6 cellular contexts compared by ENCODE assay signal in genomic region chr17:2890778-2891177, GRCh38.
DNase-seq lines count a peak whose midpoint lies in the region; ATAC-seq, FAIRE-seq and TF ChIP-seq lines count a peak whose summit lies in the region.
"Not testable (repeated sequence)": the region's sequence is repeated elsewhere in the genome, so short reads cannot be mapped to it uniquely, and the experiment has no call there.

No MANE protein-coding gene starts in this region.

- POLR2A ChIA-PET in Caco-2 (lab: Charles Lee) (interaction anchor here (0.6 to 1.0 kb wide), 3 partner anchors 9 to 30 kb away, joined by 3 to 4 read pairs (median 4); no protein-coding TSS in a partner anchor), PC-3 (lab: Charles Lee; ENCODE audit: unreplicated experiment) (interaction anchor here (0.6 kb wide), 1 partner anchor 1074 kb away, joined by 3 read pairs; no protein-coding TSS in a partner anchor), WTC11 (lab: Charles Lee) (interaction anchor here (0.5 to 0.6 kb wide), 2 partner anchors 52 to 484 kb away, joined by 3 read pairs; no protein-coding TSS in a partner anchor)

- H3K4me3 Mint-ChIP-seq in Caco-2 (ENCODE audit: unreplicated experiment) (peak overlapping the region; percentile 29), immature natural killer cell (peak overlapping the region in 3 of 5 donors; percentile 24 to 52 (median 36))
- not testable (repeated sequence) for H3K4me3 Mint-ChIP-seq in WTC11; central memory CD8-positive, alpha-beta T cell

- intact Hi-C loops in Caco-2 (cut with micrococcal nuclease; ENCODE audit: unreplicated experiment) (loop anchor here (1.0 kb wide), 1 partner anchor 14 kb away; no protein-coding TSS in a partner anchor), PC-3 (cut with micrococcal nuclease) (loop anchor here (5.0 kb wide), 2 partner anchors 38 to 67 kb away; no protein-coding TSS in a partner anchor)
- intact Hi-C loops in pancreas (cut with DNase I), result not testable (repeated sequence)

- H3K4me2 ChIP-seq in PC-3 (ENCODE audit: low read length), result peak overlapping the region; percentile 49; the same call in 1 of the 2 replicates

- H3K79me2 ChIP-seq in PC-3 (ENCODE audit: low read length), result not testable (repeated sequence)

- not testable (repeated sequence) for ATAC-seq in PC-3; WTC11; central memory CD8-positive, alpha-beta T cell (replicated peaks; ENCODE audit: extremely low read depth, poor library complexity, severe bottlenecking); pancreas

- H2AFZ ChIP-seq in PC-3 (ENCODE audit: low read length), result not testable (repeated sequence)

- FAIRE-seq in pancreas (lab: Jason Lieb, UNC), result not testable (repeated sequence)

- not testable (repeated sequence) for H3K4me3 ChIP-seq in Caco-2 (ENCODE audit: low read depth, low read length); PC-3 (ENCODE audit: low read length); pancreas

- H3F3A ChIP-seq in PC-3 (ENCODE audit: low read length, unreplicated experiment), result not testable (repeated sequence)

- not testable (repeated sequence) for TF ChIP-seq CTCF in Caco-2 (IDR thresholded peaks at IDR 0.05; ENCODE audit: insufficient read depth in 1 of 2, low read depth in 1 of 2, low read length in 1 of 2, severe bottlenecking in 1 of 2, unreplicated experiment in 1 of 2); PC-3 (conservative IDR thresholded peaks at IDR 0.05; ENCODE audit: low read depth, low read length); WTC11 (IDR thresholded peaks at IDR 0.05); pancreas (IDR thresholded peaks at IDR 0.05)

- peak overlapping the region; percentile 80 for H3K27ac Mint-ChIP-seq in Caco-2 (ENCODE audit: unreplicated experiment)
- peak overlapping the region; percentile 57; the same call in 1 of the 2 replicates for H3K27ac Mint-ChIP-seq in WTC11
- H3K27ac Mint-ChIP-seq in central memory CD8-positive, alpha-beta T cell (ENCODE audit: low read depth), result peak overlapping the region; percentile 55
- peak overlapping the region; percentile 24 to 78 (median 42) for H3K27ac Mint-ChIP-seq in immature natural killer cell

- DNase-seq in Caco-2, result peak; percentile 61 to 64
- peak; percentile 44 for DNase-seq in PC-3
- DNase-seq in WTC11 (ENCODE audit: low spot score); central memory CD8-positive, alpha-beta T cell (ENCODE audit: low spot score in 2 of 2); immature natural killer cell; pancreas: not testable (repeated sequence)

- not testable (repeated sequence) for BruUV-seq in Caco-2 (replicated peaks; lab: Mats Ljungman, UMichigan); PC-3 (replicated peaks; lab: Mats Ljungman, UMichigan)

- H3K4me1 ChIP-seq in Caco-2, result peaks cover 36% of the 10 kb centered on the region
- H3K4me1 ChIP-seq in PC-3 (ENCODE audit: insufficient read depth, low read length), result peaks cover 39% of the 10 kb centered on the region
- H3K4me1 ChIP-seq in pancreas, result peaks cover 28 to 52% (median 29%) of the 10 kb centered on the region in 3 donors

- not testable (repeated sequence) for H3K9ac ChIP-seq in PC-3 (ENCODE audit: low read length)

- H3K27ac ChIP-seq in PC-3 (ENCODE audit: low read length) (peak overlapping the region; percentile 48), pancreas (peak overlapping the region in 3 of 4 donors; percentile 26 to 82 (median 39))

- not testable (repeated sequence) for H3K27me3 Mint-ChIP-seq in Caco-2 (ENCODE audit: insufficient read depth, unreplicated experiment); WTC11 (ENCODE audit: low read depth); central memory CD8-positive, alpha-beta T cell
- peaks cover 0 to 19% (median 6%) of the 10 kb centered on the region in 3 donors for H3K27me3 Mint-ChIP-seq in immature natural killer cell (ENCODE audit: low read depth in 3 of 3)

- not testable (repeated sequence) for H3K27me3 ChIP-seq in Caco-2 (replicated peaks; ENCODE audit: control insufficient read depth, insufficient read depth, low read length); PC-3 (ENCODE audit: low read length); pancreas

- 51 to 54% methylated on average over 5 to 10 of the region's 10 CpGs for WGBS in pancreas, 2 donors

- H4K20me1 ChIP-seq in PC-3 (ENCODE audit: low read length), result not testable (repeated sequence)

- peaks cover 39% of the 10 kb centered on the region for H3K4me1 Mint-ChIP-seq in Caco-2 (ENCODE audit: low read depth, unreplicated experiment)
- peaks cover 48% of the 10 kb centered on the region for H3K4me1 Mint-ChIP-seq in WTC11
- peaks cover 53% of the 10 kb centered on the region for H3K4me1 Mint-ChIP-seq in central memory CD8-positive, alpha-beta T cell
- H3K4me1 Mint-ChIP-seq in immature natural killer cell, result peaks cover 72 to 84% of the 10 kb centered on the region in 2 donors

- H3K9me3 Mint-ChIP-seq in Caco-2 (ENCODE audit: unreplicated experiment); WTC11; central memory CD8-positive, alpha-beta T cell; immature natural killer cell: not testable (repeated sequence)

- H3K36me3 ChIP-seq in Caco-2 (ENCODE audit: control insufficient read depth, insufficient read depth, low read length); PC-3 (ENCODE audit: low read depth, low read length); pancreas: not testable (repeated sequence)

- H3K36me3 Mint-ChIP-seq in Caco-2 (ENCODE audit: insufficient read depth, unreplicated experiment) (peaks cover 26% of the 10 kb centered on the region), immature natural killer cell (peaks cover 0 to 13% (median 3%) of the 10 kb centered on the region in 3 donors)
- not testable (repeated sequence) for H3K36me3 Mint-ChIP-seq in WTC11
- peaks cover 12% of the 10 kb centered on the region for H3K36me3 Mint-ChIP-seq in central memory CD8-positive, alpha-beta T cell (ENCODE audit: insufficient read depth)

- CTCF ChIA-PET in Caco-2 (lab: Charles Lee) (interaction anchor here (0.6 to 1.4 kb wide), 3 partner anchors 39 to 157 kb away, joined by 3 to 4 read pairs (median 3); no protein-coding TSS in a partner anchor), WTC11 (lab: Charles Lee) (interaction anchor here (0.6 to 1.5 kb wide), 4 partner anchors 40 to 1624 kb away, joined by 3 to 7 read pairs (median 6); no protein-coding TSS in a partner anchor)
- CTCF ChIA-PET in PC-3 (lab: Charles Lee), result not testable (repeated sequence)

- not testable (repeated sequence) for H3K9me3 ChIP-seq in Caco-2; PC-3 (ENCODE audit: low read length); pancreas

- not testable (repeated sequence) for H3K9me2 ChIP-seq in PC-3 (replicated peaks; ENCODE audit: low read length)
